18 cellular contexts compared by ENCODE assay signal in the genomic region with DNA sequence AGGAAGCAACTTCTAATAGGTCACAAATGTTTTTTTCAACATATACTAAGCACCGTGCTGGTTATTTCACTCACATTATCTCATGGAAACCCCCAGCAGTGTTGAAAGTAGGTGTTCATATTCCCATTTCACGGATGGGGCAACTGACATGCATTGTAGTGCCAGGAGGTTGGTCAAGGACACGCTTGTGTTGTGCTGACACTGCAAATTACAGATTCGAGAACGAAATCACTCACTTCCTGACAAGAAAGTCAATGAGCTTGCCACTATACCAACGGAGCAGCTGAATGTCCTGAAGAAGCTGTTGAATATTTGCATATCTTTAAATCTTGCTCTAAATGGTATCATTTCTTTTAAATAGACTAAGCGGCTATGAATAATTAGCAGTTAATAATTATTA.
DNase-seq lines count a peak whose midpoint lies in the region; ATAC-seq, FAIRE-seq and TF ChIP-seq lines count a peak whose summit lies in the region.
"Had no signal": no experiment of that assay in that cellular context is flagged by ENCODE, and none has a peak within 500 bp of the region (broad histone marks: within the 10 kb centered on the region; RNA-seq: fewer than 3 reads in every experiment).

No MANE protein-coding gene starts in this region.

- no peak overlapping the region for H3K56ac ChIP-seq in IMR-90 (ENCODE audit: extremely low read depth, insufficient read depth, low read length)
- H3K56ac ChIP-seq in H1 (replicated peaks; ENCODE audit: insufficient read length, low read depth, low read length), result no peak overlapping the region

- no peaks in the 10 kb centered on the region for H3K9me1 ChIP-seq in IMR-90 (ENCODE audit: insufficient read depth, low read length)

- H3K14ac ChIP-seq in IMR-90 (replicated peaks; ENCODE audit: low read depth, low read length) (no peak overlapping the region), H1 (ENCODE audit: insufficient read length) (no peak overlapping the region)

- dilution Hi-C loops in IMR-90 (cut with HindIII; ENCODE audit: low sequenced_read_pairs, unreplicated experiment), result no loop called here

- H4K20me1 ChIP-seq in IMR-90 (ENCODE audit: insufficient read depth, low read length) (no peaks in the 10 kb centered on the region), OCI-LY7 (ENCODE audit: insufficient read depth, low read length) (no peaks in the 10 kb centered on the region), H1 (replicated peaks in 1 of 2; ENCODE audit: control insufficient read depth in 1 of 2, insufficient read depth in 2 of 2, low read length in 2 of 2) (no peaks in the 10 kb centered on the region)
- H4K20me1 ChIP-seq: BLaER1 had no signal

- TF ChIP-seq CTCF in IMR-90 (conservative IDR thresholded peaks at IDR 0.05; ENCODE audit: low read depth, low read length), result no peak
- TF ChIP-seq CTCF in OCI-LY7 (conservative IDR thresholded peaks at IDR 0.05; ENCODE audit: low read length), result no peak
- no peak for TF ChIP-seq CTCF in H1 (IDR thresholded peaks at IDR 0.05; ENCODE audit: control extremely low read depth in 1 of 3, insufficient read depth in 1 of 3, low read depth in 1 of 3, low read length in 3 of 3)
- no peak for TF ChIP-seq CTCF in omental fat pad (IDR thresholded peaks at IDR 0.05)

- no peaks in the 10 kb centered on the region for H3K79me2 ChIP-seq in OCI-LY7 (ENCODE audit: insufficient read depth, low read depth, low read length)
- H3K79me2 ChIP-seq in H1 (ENCODE audit: control insufficient read depth in 1 of 2, insufficient read depth in 2 of 2, low read length in 2 of 2), result no peaks in the 10 kb centered on the region

- no peaks in the 10 kb centered on the region for H3K9me2 ChIP-seq in OCI-LY7 (ENCODE audit: insufficient read depth, low read length)

- H3K18ac ChIP-seq in IMR-90 (ENCODE audit: low read depth, low read length) (no peak overlapping the region), H1 (ENCODE audit: extremely low read depth, low read length) (no peak overlapping the region)

- H3K4me2 ChIP-seq in IMR-90 (ENCODE audit: low read depth, low read length) (no peak overlapping the region), OCI-LY7 (ENCODE audit: low read length) (no peak overlapping the region), H1 (ENCODE audit: insufficient read depth in 1 of 2, low read depth in 2 of 2, low read length in 2 of 2) (no peak overlapping the region)
- H3K4me2 ChIP-seq: BLaER1 had no signal

- in situ Hi-C loops in IMR-90 (cut with MboI; ENCODE audit: low sequenced_read_pairs), result loop anchor here (25.0 kb wide), 1 partner anchor 99 kb away; no protein-coding TSS in a partner anchor

- TF ChIP-seq EP300 in H1 (IDR thresholded peaks at IDR 0.05; ENCODE audit: borderline replicate concordance in 1 of 2, low read depth in 2 of 2, low read length in 2 of 2), result no peak

- H3K36me3 ChIP-seq in IMR-90 (ENCODE audit: control insufficient read depth, insufficient read depth, low read length) (no peaks in the 10 kb centered on the region), OCI-LY7 (ENCODE audit: insufficient read depth, low read length) (no peaks in the 10 kb centered on the region), H1 (ENCODE audit: control insufficient read depth in 2 of 4, insufficient read depth in 4 of 4, low read length in 3 of 4) (no peaks in the 10 kb centered on the region)
- H3K36me3 ChIP-seq: BLaER1, HAP-1 had no signal

- H3K27ac ChIP-seq in IMR-90 (ENCODE audit: insufficient read depth, low read length) (no peak overlapping the region), OCI-LY7 (ENCODE audit: low read depth, low read length, poor library complexity, severe bottlenecking) (no peak overlapping the region), H1 (ENCODE audit: low read depth, low read length) (no peak overlapping the region)
- H3K27ac ChIP-seq: BLaER1, HL-60 had no signal

- H3K23me2 ChIP-seq in H1 (ENCODE audit: low read depth, low read length), result no peaks in the 10 kb centered on the region

- no peak overlapping the region for H2BK20ac ChIP-seq in IMR-90 (ENCODE audit: low read depth, low read length)
- no peak overlapping the region for H2BK20ac ChIP-seq in H1 (ENCODE audit: low read length)

- no CpG with 5 or more reads among the region's 7 CpGs for WGBS in IMR-90 (ENCODE audit: extremely low coverage in 2 of 2, insufficient read length in 1 of 2), 2 experiments
- WGBS in H1 (ENCODE audit: extremely low coverage in 1 of 2, insufficient coverage in 1 of 2, insufficient read length in 1 of 2, insufficient replicate concordance in 2 of 2, low coverage in 1 of 2, low lambda C conversion rate in 2 of 2, missing lambda C conversion rate in 1 of 2), 2 experiments, result 97% methylated on average over 7 of the region's 7 CpGs; no CpG with 5 or more reads in 1 of the 2 experiments

- no peaks in the 10 kb centered on the region for H3K79me1 ChIP-seq in IMR-90 (ENCODE audit: low read depth in 1 of 2, low read length in 2 of 2)
- H3K79me1 ChIP-seq in H1 (ENCODE audit: low read depth, low read length), result no peaks in the 10 kb centered on the region

- ATAC-seq in IMR-90 (ENCODE audit: low read depth), result no peak
- ATAC-seq in omental fat pad (ENCODE audit: low FRiP score), result no peak

- peaks cover 2% of the 10 kb centered on the region; the same call in 1 of the 2 replicates for H3K9me3 ChIP-seq in IMR-90 (ENCODE audit: control insufficient read depth, insufficient read depth, low read length)
- peaks cover 4% of the 10 kb centered on the region; the same call in 1 of the 2 replicates for H3K9me3 ChIP-seq in OCI-LY7 (ENCODE audit: low read length)
- H3K9me3 ChIP-seq in H1 (ENCODE audit: insufficient read depth in 2 of 2, low read depth in 1 of 2, low read length in 1 of 2), result no peaks in the 10 kb centered on the region
- H3K9me3 ChIP-seq: BLaER1, HAP-1 had no signal

- H4K8ac ChIP-seq in IMR-90 (ENCODE audit: low read depth in 2 of 2, low read length in 2 of 2) (no peak overlapping the region), H1 (ENCODE audit: extremely low read depth, insufficient read depth, low read length) (no peak overlapping the region)

- H2BK15ac ChIP-seq in IMR-90 (ENCODE audit: low read depth, low read length) (no peak overlapping the region), H1 (ENCODE audit: low read length) (no peak overlapping the region)

- POLR2A ChIA-PET in IMR-90 (lab: Charles Lee; ENCODE audit: unreplicated experiment), result no interaction called here
- POLR2A ChIA-PET in OCI-LY7 (lab: Charles Lee), result interaction anchor here (0.6 to 0.8 kb wide), 3 partner anchors 10 to 17 kb away, joined by 3 to 5 read pairs (median 3); no protein-coding TSS in a partner anchor
- POLR2A ChIA-PET in H1 (lab: Charles Lee; ENCODE audit: partially characterized antibody), result no interaction called here

- no TSS peak for BruUV-seq in IMR-90 (replicated peaks; lab: Mats Ljungman, UMichigan)
- no TSS peak for BruUV-seq in OCI-LY7 (replicated peaks; lab: Mats Ljungman, UMichigan)

- no peak overlapping the region for H3K4ac ChIP-seq in IMR-90 (ENCODE audit: low read depth, low read length)
- no peak overlapping the region for H3K4ac ChIP-seq in H1 (replicated peaks; ENCODE audit: insufficient read length, low read depth, low read length)

- no peak overlapping the region for H3K23ac ChIP-seq in IMR-90 (ENCODE audit: low read depth, low read length)
- no peak overlapping the region for H3K23ac ChIP-seq in H1 (ENCODE audit: insufficient read length)

- H3K4me1 ChIP-seq in IMR-90 (ENCODE audit: control insufficient read depth, insufficient read depth, low read length), result no peaks in the 10 kb centered on the region
- H3K4me1 ChIP-seq in OCI-LY7 (ENCODE audit: insufficient read depth, low read length, poor library complexity, severe bottlenecking), result peaks cover 14% of the 10 kb centered on the region
- peaks cover 0 to 3% (median 1%) of the 10 kb centered on the region in 4 experiments; a peak in 4 of 7 replicates for H3K4me1 ChIP-seq in H1 (replicated peaks in 1 of 4; ENCODE audit: control insufficient read depth in 3 of 4, insufficient read depth in 4 of 4, low read length in 3 of 4)
- H3K4me1 ChIP-seq: HAP-1 had no signal

- H3K27me3 ChIP-seq in IMR-90 (ENCODE audit: control insufficient read depth, insufficient read depth, low read length) (no peaks in the 10 kb centered on the region), H1 (replicated peaks in 1 of 4; ENCODE audit: control insufficient read depth in 3 of 4, extremely low read depth in 1 of 4, insufficient read depth in 3 of 4, low read length in 3 of 4) (peaks cover 0 to 3% (median 0%) of the 10 kb centered on the region in 4 experiments; a peak in 1 of 7 replicates)
- H3K27me3 ChIP-seq: BLaER1 had no signal

- no peak overlapping the region for H2AK5ac ChIP-seq in IMR-90 (ENCODE audit: low read depth, low read length)
- no peak overlapping the region for H2AK5ac ChIP-seq in H1 (ENCODE audit: low read depth, low read length)

- no peak for FAIRE-seq in H1 (lab: Jason Lieb, UNC)
- FAIRE-seq: GM12892, GM18507 had no signal

- no peak overlapping the region for H3K9ac ChIP-seq in IMR-90 (ENCODE audit: low read depth, low read length)
- no peak overlapping the region for H3K9ac ChIP-seq in H1 (replicated peaks in 1 of 4; ENCODE audit: extremely low read depth in 1 of 4, low read depth in 3 of 4, low read length in 3 of 4)
- H3K9ac ChIP-seq: BLaER1 had no signal

- CTCF ChIA-PET in IMR-90 (lab: Yijun Ruan, JAX), result no interaction called here
- CTCF ChIA-PET in OCI-LY7 (lab: Charles Lee; ENCODE audit: unreplicated experiment), result no interaction called here
- CTCF ChIA-PET in H1 (lab: Charles Lee; ENCODE audit: partially characterized antibody), result no interaction called here

- H4K91ac ChIP-seq in IMR-90 (ENCODE audit: insufficient read depth, low read depth, low read length), result no peak overlapping the region
- no peak overlapping the region for H4K91ac ChIP-seq in H1 (replicated peaks; ENCODE audit: insufficient read length, low read length)

- H4K5ac ChIP-seq in IMR-90 (ENCODE audit: low read depth, low read length) (no peak overlapping the region), H1 (ENCODE audit: insufficient read length, low read depth, low read length) (no peak overlapping the region)

- TF ChIP-seq RAD21 in IMR-90 (IDR thresholded peaks at IDR 0.05; ENCODE audit: low read length) (no peak), H1 (IDR thresholded peaks at IDR 0.05 in 1 of 2, conservative IDR thresholded peaks at IDR 0.05 in 1 of 2; ENCODE audit: low read depth in 2 of 2, low read length in 2 of 2) (no peak)

- H2AK9ac ChIP-seq in IMR-90 (replicated peaks; ENCODE audit: low read depth, low read length, poor library complexity), result no peak overlapping the region

- H2BK5ac ChIP-seq in IMR-90 (ENCODE audit: low read depth, low read length, poor library complexity, severe bottlenecking) (no peak overlapping the region), H1 (ENCODE audit: low read depth, low read length) (no peak overlapping the region)

- TF ChIP-seq POLR2A in IMR-90 (IDR thresholded peaks at IDR 0.05; ENCODE audit: low read depth, low read length) (no peak), H1 (IDR thresholded peaks at IDR 0.05; ENCODE audit: control extremely low read depth in 1 of 2, low read depth in 2 of 2, low read length in 2 of 2) (no peak)

- no peak overlapping the region for H2AFZ ChIP-seq in IMR-90 (replicated peaks; ENCODE audit: low read length, poor library complexity)
- H2AFZ ChIP-seq in OCI-LY7 (ENCODE audit: low read length), result peak overlapping the region; percentile 66; the same call in 1 of the 2 replicates
- no peak overlapping the region for H2AFZ ChIP-seq in H1 (ENCODE audit: low read length)

- H2BK120ac ChIP-seq in IMR-90 (ENCODE audit: low read depth, low read length) (no peak overlapping the region), H1 (replicated peaks; ENCODE audit: low read depth, low read length) (no peak overlapping the region)

- no peak overlapping the region for H2BK12ac ChIP-seq in H1 (ENCODE audit: low read depth, low read length)

- H3K4me3 ChIP-seq in IMR-90 (ENCODE audit: insufficient read depth, low read depth, low read length) (no peak overlapping the region), OCI-LY7 (ENCODE audit: low read depth, low read length, poor library complexity, severe bottlenecking) (no peak overlapping the region), H1 (ENCODE audit: extremely low read depth in 1 of 4, insufficient read depth in 2 of 4, low read depth in 3 of 4, low read length in 4 of 4) (no peak overlapping the region)
- H3K4me3 ChIP-seq: BLaER1, HAP-1 had no signal

- intact Hi-C loops in IMR-90 (cut with micrococcal nuclease) (no loop called here), OCI-LY7 (cut with micrococcal nuclease; ENCODE audit: unreplicated experiment) (no loop called here)

- DNase-seq in IMR-90, result no peak
- no peak for DNase-seq in OCI-LY7 (ENCODE audit: low spot score)
- no peak for DNase-seq in H1 (ENCODE audit: low read depth in 1 of 2, low spot score in 2 of 2)
- DNase-seq in pons (ENCODE audit: low spot score), result peak; percentile 20
- DNase-seq in omental fat pad (ENCODE audit: low spot score), result no peak
- no peak for DNase-seq in A172 (ENCODE audit: low spot score)
- DNase-seq in cerebellar cortex (ENCODE audit: low spot score), result no peak
- no peak for DNase-seq in NCI-H1105 (lab: John Stamatoyannopoulos, UW)
- DNase-seq: CD4-positive, alpha-beta memory T cell; DMS153; DMS79; GDM1; KG1 had no signal
